9 cellular contexts compared by ENCODE assay signal in the genomic region with DNA sequence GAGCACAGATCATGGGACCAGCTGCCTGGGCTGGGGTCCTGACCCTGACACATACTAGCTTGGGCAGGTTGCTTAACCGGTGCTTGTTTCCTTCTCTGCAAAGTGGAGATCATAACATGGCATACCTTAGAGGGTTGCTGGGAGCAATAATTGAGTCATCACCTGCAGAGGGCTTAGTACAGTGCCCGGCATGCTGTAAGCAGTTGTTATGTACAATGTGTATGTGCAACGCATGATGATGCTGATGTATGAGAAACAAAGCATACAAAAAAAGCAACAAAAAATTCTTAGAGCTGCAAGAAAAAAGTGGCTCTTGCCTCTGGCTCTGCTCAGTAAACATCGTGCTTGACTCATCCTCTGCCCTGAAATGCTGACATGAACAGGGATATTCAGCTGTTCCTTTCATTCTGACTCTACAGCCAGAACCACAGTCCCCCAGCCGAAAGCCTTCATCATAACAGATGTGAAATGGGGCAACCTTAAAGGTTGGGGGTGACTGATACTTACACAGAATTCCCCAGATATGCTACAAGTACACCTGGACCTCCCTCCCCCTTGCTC.
DNase-seq lines count a peak whose midpoint lies in the region; ATAC-seq, FAIRE-seq and TF ChIP-seq lines count a peak whose summit lies in the region.
"Had no signal": no experiment of that assay in that cellular context is flagged by ENCODE, and none has a peak within 500 bp of the region (broad histone marks: within the 10 kb centered on the region; RNA-seq: fewer than 3 reads in every experiment).

No MANE protein-coding gene starts in this region.

- no peak overlapping the region for H3K27ac ChIP-seq in kidney (ENCODE audit: low read depth in 2 of 2, low read length in 2 of 2)
- no peak overlapping the region for H3K27ac ChIP-seq in stomach

- H3K4me1 ChIP-seq in kidney (ENCODE audit: control insufficient read depth in 1 of 2, insufficient read depth in 1 of 2, low read depth in 1 of 2, low read length in 2 of 2) (no peaks in the 10 kb centered on the region), stomach (no peaks in the 10 kb centered on the region)

- H3K36me3 Mint-ChIP-seq in activated naive CD8-positive, alpha-beta T cell treated with anti-CD3 and anti-CD28 coated beads for 36 hours, result no peaks in the 10 kb centered on the region

- no peak overlapping the region for H3K4me3 Mint-ChIP-seq in activated naive CD8-positive, alpha-beta T cell treated with anti-CD3 and anti-CD28 coated beads for 36 hours
- H3K4me3 Mint-ChIP-seq: IgD-negative memory B cell had no signal

- peaks cover 29% of the 10 kb centered on the region for H3K4me1 Mint-ChIP-seq in activated naive CD8-positive, alpha-beta T cell treated with anti-CD3 and anti-CD28 coated beads for 36 hours

- peak; percentile 42 for DNase-seq in activated naive CD8-positive, alpha-beta T cell treated with anti-CD3 and anti-CD28 coated beads for 36 hours
- DNase-seq in stimulated activated CD4-positive, alpha-beta T cell treated with anti-CD3 and anti-CD28 coated beads, TNF-alpha, amount 100 ng/mL, for 24 hours (ENCODE audit: low read depth in 3 of 3), result peak; percentile 14 to 57 (median 14)
- DNase-seq in kidney (no peak), NCI-H2029 treated with DMSO at 0.1 percent for 48 hours (lab: John Stamatoyannopoulos, UW) (no peak), stomach (no peak)
- DNase-seq: caudate nucleus had no signal

- no peak for TF ChIP-seq POLR2A in stomach (IDR thresholded peaks at IDR 0.05)

- no peak for TF ChIP-seq CTCF in kidney (IDR thresholded peaks at IDR 0.05; ENCODE audit: borderline replicate concordance, extremely low read depth, insufficient read depth)
- TF ChIP-seq CTCF in stomach (IDR thresholded peaks at IDR 0.05), result no peak

- no peaks in the 10 kb centered on the region for H3K36me3 ChIP-seq in kidney (ENCODE audit: control insufficient read depth in 1 of 2, insufficient read depth in 2 of 2, low read length in 2 of 2)
- H3K36me3 ChIP-seq in stomach, result no peaks in the 10 kb centered on the region

- no peak overlapping the region for H3K9ac ChIP-seq in kidney (ENCODE audit: low read length in 2 of 2)

- H3K27me3 Mint-ChIP-seq in activated naive CD8-positive, alpha-beta T cell treated with anti-CD3 and anti-CD28 coated beads for 36 hours, result peaks cover 21% of the 10 kb centered on the region
- H3K27me3 Mint-ChIP-seq: IgD-negative memory B cell had no signal

- no peak overlapping the region for H3K4me3 ChIP-seq in kidney (ENCODE audit: low read length in 2 of 2)
- no peak overlapping the region for H3K4me3 ChIP-seq in stomach

- no peak for TF ChIP-seq EP300 in stomach (IDR thresholded peaks at IDR 0.05)

- ATAC-seq in GM19351 (IDR thresholded peaks at IDR 0.05; ENCODE audit: unreplicated experiment) (peak; percentile 60), HG03039 (IDR thresholded peaks at IDR 0.05; ENCODE audit: unreplicated experiment) (peak; percentile 59)

- H3K9me3 Mint-ChIP-seq in activated naive CD8-positive, alpha-beta T cell treated with anti-CD3 and anti-CD28 coated beads for 36 hours, result no peaks in the 10 kb centered on the region
- H3K9me3 Mint-ChIP-seq: IgD-negative memory B cell had no signal

- peak overlapping the region; percentile 55 for H3K27ac Mint-ChIP-seq in activated naive CD8-positive, alpha-beta T cell treated with anti-CD3 and anti-CD28 coated beads for 36 hours
- H3K27ac Mint-ChIP-seq: IgD-negative memory B cell had no signal

- no peak for FAIRE-seq in kidney (lab: Jason Lieb, UNC)

- intact Hi-C loops in kidney (cut with DNase I) (no loop called here), stomach (cut with DNase I; ENCODE audit: low total_unique reads) (no loop called here)

- no peaks in the 10 kb centered on the region for H3K9me3 ChIP-seq in kidney (ENCODE audit: control insufficient read depth in 1 of 2, low read length in 2 of 2)
- H3K9me3 ChIP-seq in stomach, result no peaks in the 10 kb centered on the region

- H3K27me3 ChIP-seq in stomach, result peaks cover 0 to 3% (median 0%) of the 10 kb centered on the region in 3 donors

- 53 to 67% (median 59%) methylated on average over 5 of the region's 5 CpGs for WGBS in stomach, 5 donors

Comparison
In these comparisons a context has a peak if more than half of its experiments do, and no peak if none do; other contexts are left out.
1. DNase-seq: peak in activated naive CD8-positive, alpha-beta T cell treated with anti-CD3 and anti-CD28 coated beads for 36 hours (single experiment) and stimulated activated CD4-positive, alpha-beta T cell treated with anti-CD3 and anti-CD28 coated beads, TNF-alpha, amount 100 ng/mL, for 24 hours (3 of 3); none in kidney (single experiment), NCI-H2029 treated with DMSO at 0.1 percent for 48 hours (single experiment) and stomach (single experiment).